18 cellular contexts compared by ENCODE assay signal in genomic region chr1:216580538-216581057, GRCh38.
DNase-seq lines count a peak whose midpoint lies in the region; ATAC-seq, FAIRE-seq and TF ChIP-seq lines count a peak whose summit lies in the region.
"Had no signal": no experiment of that assay in that cellular context is flagged by ENCODE, and none has a peak within 500 bp of the region (broad histone marks: within the 10 kb centered on the region; RNA-seq: fewer than 3 reads in every experiment).

No MANE protein-coding gene starts in this region.

- 37 to 60% (median 51%) methylated on average over 2 of the region's 2 CpGs for WGBS in small intestine, 3 donors

- intact Hi-C loops in upper lobe of right lung (cut with DNase I), result no loop called here

- TF ChIP-seq CTCF in upper lobe of right lung (IDR thresholded peaks at IDR 0.05), result no peak

- no peak for FAIRE-seq in small intestine (lab: Jason Lieb, UNC)
- FAIRE-seq: H54, HepG2, HTR-8/SVneo had no signal

- H3K9me3 ChIP-seq in small intestine (ENCODE audit: control insufficient read depth, low read depth), result no peaks in the 10 kb centered on the region
- H3K9me3 ChIP-seq in upper lobe of right lung, result no peaks in the 10 kb centered on the region

- H3K27ac ChIP-seq in small intestine (ENCODE audit: low read depth in 1 of 2, low read length in 1 of 2) (no peak overlapping the region), upper lobe of right lung (no peak overlapping the region)
- H3K27ac ChIP-seq: C4-2B had no signal

- H3K27me3 ChIP-seq in small intestine (ENCODE audit: control insufficient read depth in 2 of 2, insufficient read depth in 2 of 2, low read length in 2 of 2) (no peaks in the 10 kb centered on the region), upper lobe of right lung (no peaks in the 10 kb centered on the region)

- H3K36me3 ChIP-seq in small intestine (ENCODE audit: control insufficient read depth in 2 of 2, insufficient read depth in 2 of 2, low read length in 2 of 2) (no peaks in the 10 kb centered on the region), upper lobe of right lung (no peaks in the 10 kb centered on the region)

- ATAC-seq in SK-N-SH treated with all-trans-retinoic acid at 6 μM for 48 hours (peak; percentile 81), GM21786 (IDR thresholded peaks at IDR 0.05; ENCODE audit: unreplicated experiment) (no peak), upper lobe of right lung (no peak)
- ATAC-seq: HCT116, HepG2 had no signal

- H3K4me3 ChIP-seq in small intestine (ENCODE audit: low read depth in 1 of 2, low read length in 2 of 2) (no peak overlapping the region), upper lobe of right lung (no peak overlapping the region)

- DNase-seq in NCI-H1105 treated with DMSO at 0.1 percent for 48 hours (lab: John Stamatoyannopoulos, UW) (peak; percentile 5), NCI-H1105 (lab: John Stamatoyannopoulos, UW) (no peak), NCI-H69 (lab: John Stamatoyannopoulos, UW) (peak; percentile 93), small intestine (peak; percentile 12), upper lobe of right lung (no peak)
- DNase-seq in stimulated activated naive CD4-positive, alpha-beta T cell (lab: John Stamatoyannopoulos, UW), result no peak
- DNase-seq: 8988T; ACHN; CD4-positive, alpha-beta memory T cell; DND-41; GDM1 had no signal

- H3K4me1 ChIP-seq in small intestine (ENCODE audit: control insufficient read depth in 2 of 2, insufficient read depth in 1 of 2, low read depth in 1 of 2, low read length in 1 of 2), result no peaks in the 10 kb centered on the region
- no peaks in the 10 kb centered on the region for H3K4me1 ChIP-seq in upper lobe of right lung

TF ChIP-seq in SK-N-SH treated with all-trans-retinoic acid at 6 μM for 48 hours, 23 proteins besides CTCF, POLR2A, EP300 and RAD21:
- TF ChIP-seq CSRNP3 (CRISPR knock-in tag; IDR thresholded peaks at IDR 0.05), result peak; percentile 70; the same call in 1 of the 2 replicates
- 0 out of 2 replicates have a peak, but pooled peaks have one; percentile 73 for TF ChIP-seq RARB (CRISPR knock-in tag; IDR thresholded peaks at IDR 0.05)
- 0 out of 2 replicates have a peak, but pooled peaks have one; percentile 32 for TF ChIP-seq ZFP3 (CRISPR knock-in tag; IDR thresholded peaks at IDR 0.05)
- TF ChIP-seq PATZ1 (CRISPR knock-in tag; IDR thresholded peaks at IDR 0.05; ENCODE audit: borderline replicate concordance), result no peak; the same call in 1 of the 2 replicates
- no peak for TF ChIP-seq ESRRG (CRISPR knock-in tag; IDR thresholded peaks at IDR 0.05)
- TF ChIP-seq ZNF70 (CRISPR knock-in tag; IDR thresholded peaks at IDR 0.05), result no peak
- peak; percentile 96 for TF ChIP-seq TCF4 (CRISPR knock-in tag; IDR thresholded peaks at IDR 0.05; ENCODE audit: borderline replicate concordance)
- no peak for TF ChIP-seq CREB5 (CRISPR knock-in tag; IDR thresholded peaks at IDR 0.05; ENCODE audit: low read depth)
- peak; percentile 86; the same call in 1 of the 2 replicates for TF ChIP-seq POU6F1 (CRISPR knock-in tag; IDR thresholded peaks at IDR 0.05; ENCODE audit: borderline replicate concordance, low read depth)
- TF ChIP-seq ISL1 (CRISPR knock-in tag; IDR thresholded peaks at IDR 0.05), result peak; percentile 99
- peak; percentile 62; the same call in 1 of the 2 replicates for TF ChIP-seq ZC3H10 (CRISPR knock-in tag; IDR thresholded peaks at IDR 0.05)
- no peak for TF ChIP-seq ZNF8 (CRISPR knock-in tag; IDR thresholded peaks at IDR 0.05)
- no peak for TF ChIP-seq ZNF565 (CRISPR knock-in tag; conservative IDR thresholded peaks at IDR 0.05; ENCODE audit: low read depth)
- 0 out of 2 replicates have a peak, but pooled peaks have one; percentile 67 for TF ChIP-seq GLIS3 (CRISPR knock-in tag; IDR thresholded peaks at IDR 0.05)
- no peak for TF ChIP-seq SNAI2 (CRISPR knock-in tag; IDR thresholded peaks at IDR 0.05)
- no peak for TF ChIP-seq PPARA (CRISPR knock-in tag; IDR thresholded peaks at IDR 0.05; ENCODE audit: borderline replicate concordance)
- no peak for TF ChIP-seq ZFP30 (CRISPR knock-in tag; IDR thresholded peaks at IDR 0.05)
- peak; percentile 99 for TF ChIP-seq TSHZ2 (CRISPR knock-in tag; IDR thresholded peaks at IDR 0.05)
- TF ChIP-seq TOX (CRISPR knock-in tag; IDR thresholded peaks at IDR 0.05; ENCODE audit: borderline replicate concordance), result peak; percentile 93

Comparison
In these comparisons a context has a peak if more than half of its experiments do, and no peak if none do; other contexts are left out.
1. DNase-seq: peak in NCI-H1105 treated with DMSO at 0.1 percent for 48 hours (single experiment), NCI-H69 (single experiment) and small intestine (single experiment); none in NCI-H1105 (single experiment), stimulated activated naive CD4-positive, alpha-beta T cell (0 of 6) and upper lobe of right lung (single experiment).